In genomic region chr9:137502008-137502913, GRCh38 we compare ENCODE assay signal across 12 cellular contexts. TPM values are rescaled to one million over a fixed set of nuclear protein-coding genes. Genes with fewer than 3 reads are reported as not detected.
DNase-seq lines count a peak whose midpoint lies in the region; ATAC-seq and TF ChIP-seq lines count a peak whose summit lies in the region.
"Had no signal": no experiment of that assay in that cellular context is flagged by ENCODE, and none has a peak within 500 bp of the region (broad histone marks: within the 10 kb centered on the region; RNA-seq: fewer than 3 reads in every experiment).

No MANE protein-coding gene starts in this region.

- no peak for ATAC-seq in HG02798 (IDR thresholded peaks at IDR 0.05; ENCODE audit: poor library complexity, unreplicated experiment)
- ATAC-seq: mucosa of descending colon had no signal

- no peak for TF ChIP-seq CTCF in A673 (conservative IDR thresholded peaks at IDR 0.05; ENCODE audit: low read depth, low read length)
- TF ChIP-seq CTCF in RWPE1 (conservative IDR thresholded peaks at IDR 0.05; ENCODE audit: low read depth) = no peak
- no peak for TF ChIP-seq CTCF in vagina (IDR thresholded peaks at IDR 0.05)

- H3K27ac ChIP-seq in A673 (ENCODE audit: low read depth, low read length, poor library complexity, severe bottlenecking) (no peak overlapping the region), RWPE1 (peak overlapping the region; percentile 19), vagina (no peak overlapping the region)

- intact Hi-C loops in A673 (cut with micrococcal nuclease; ENCODE audit: unreplicated experiment) (no loop called here), vagina (cut with DNase I) (no loop called here)

- H3K4me3 ChIP-seq in A673 (ENCODE audit: low read depth, low read length, poor library complexity, severe bottlenecking) (no peak overlapping the region), vagina (no peak overlapping the region)
- H3K4me3 ChIP-seq: mucosa of descending colon had no signal

- CTCF ChIA-PET in A673 (lab: Charles Lee) = no interaction called here
- CTCF ChIA-PET in RWPE1 (lab: Yijun Ruan, JAX) = interaction anchor here (0.7 kb wide), 1 partner anchor 184 kb away, joined by 3 read pairs; no protein-coding TSS in a partner anchor

- H3K27me3 ChIP-seq in A673 (replicated peaks; ENCODE audit: insufficient read depth, low read depth, low read length, poor library complexity) (no peaks in the 10 kb centered on the region), vagina (no peaks in the 10 kb centered on the region)

- H3K36me3 ChIP-seq in A673 (ENCODE audit: insufficient read depth, low read length, poor library complexity, severe bottlenecking) = no peaks in the 10 kb centered on the region
- peaks cover 0 to 4% of the 10 kb centered on the region in 2 donors for H3K36me3 ChIP-seq in vagina

- H3K9me3 ChIP-seq in A673 (ENCODE audit: low read depth, low read length, poor library complexity, severe bottlenecking) = no peaks in the 10 kb centered on the region
- H3K9me3 ChIP-seq in vagina = no peaks in the 10 kb centered on the region
- H3K9me3 ChIP-seq: mucosa of descending colon had no signal

- DNase-seq in A673 (ENCODE audit: low spot score) (peak; percentile 47), GM03348 (ENCODE audit: low spot score) (peak; percentile 78), RWPE1 (ENCODE audit: low spot score) (peak; percentile 54), germinal center (ENCODE audit: low spot score) (peak; percentile 66), vagina (ENCODE audit: extremely low spot score in 2 of 2) (no peak), NCI-H187 (lab: John Stamatoyannopoulos, UW) (no peak), occipital lobe (lab: John Stamatoyannopoulos, UW) (no peak)
- DNase-seq: NCI-H1092, RPMI8226 had no signal

- no peaks in the 10 kb centered on the region for H3K4me1 ChIP-seq in A673 (ENCODE audit: insufficient read depth, low read length, poor library complexity, severe bottlenecking)
- H3K4me1 ChIP-seq in vagina = no peaks in the 10 kb centered on the region

- no TSS peak for BruUV-seq in A673 (replicated peaks; lab: Mats Ljungman, UMichigan)

- POLR2A ChIA-PET in A673 (lab: Charles Lee; ENCODE audit: low non-redundant PET) (no interaction called here), RWPE1 (lab: Yijun Ruan, JAX; ENCODE audit: low non-redundant PET) (no interaction called here)

- TF ChIP-seq POLR2A in vagina (IDR thresholded peaks at IDR 0.05) = no peak

RNA-seq across cellular contexts. Expression of gene NSMF, which starts 43.1 kb away (rescaled TPM):
- total RNA-seq in A673 (2021) = 52.7 and 54.9 TPM in 2 replicates
- total RNA-seq in vagina = 35.1 TPM
- total RNA-seq in occipital lobe = 35.7 TPM

RNA-seq across cellular contexts. Expression of gene PNPLA7, which starts 47.9 kb away (rescaled TPM):
- total RNA-seq in A673 (2021) (0.90 and 1.8 TPM in 2 replicates), vagina (16.2 TPM), occipital lobe (0.94 TPM)
- total RNA-seq: H4 had no signal

RNA-seq across cellular contexts. Expression of gene MRPL41, which starts 49.4 kb away (rescaled TPM):
- total RNA-seq in A673 (2021) (66.6 and 67.4 TPM in 2 replicates), vagina (83.7 TPM), occipital lobe (20.0 TPM)

Comparison
In these comparisons a context has a peak if more than half of its experiments do, and no peak if none do; other contexts are left out.
1. DNase-seq: peak in A673 (single experiment), GM03348 (single experiment), RWPE1 (single experiment) and germinal center (single experiment); none in vagina (0 of 2), NCI-H187 (0 of 2) and occipital lobe (single experiment).